Comparison of ENCODE assay signal across 7 cellular contexts in genomic region chr3:39150170-39150802, GRCh38. TPM values are rescaled to one million over a fixed set of nuclear protein-coding genes. Genes with fewer than 3 reads are reported as not detected.
A peak's percentile ranks its signal among the peaks of the same experiment; 100 is the strongest.
DNase-seq lines count a peak whose midpoint lies in the region; ATAC-seq and TF ChIP-seq lines count a peak whose summit lies in the region.

No MANE protein-coding gene starts in this region.

- no peaks in the 10 kb centered on the region for H3K36me3 ChIP-seq in prostate gland

- peaks cover 83% of the 10 kb centered on the region for H3K4me1 Mint-ChIP-seq in endothelial cell (ENCODE audit: unreplicated experiment)

- peaks cover 35% of the 10 kb centered on the region for H3K4me1 ChIP-seq in prostate gland (replicated peaks)

- TF ChIP-seq CTCF in endothelial cell (IDR thresholded peaks at IDR 0.05; ENCODE audit: unreplicated experiment) = no peak
- TF ChIP-seq CTCF in prostate gland (IDR thresholded peaks at IDR 0.05) = peak in 1 of 4 experiments; percentile 18

- H3K27me3 Mint-ChIP-seq in endothelial cell (ENCODE audit: unreplicated experiment) = peaks cover 36% of the 10 kb centered on the region

- peak overlapping the region; percentile 97 to 100 for H3K4me3 ChIP-seq in prostate gland

- peak overlapping the region; percentile 100 for H3K4me3 Mint-ChIP-seq in endothelial cell (ENCODE audit: unreplicated experiment)

- no peak for ATAC-seq in GM18520 (IDR thresholded peaks at IDR 0.05; ENCODE audit: unreplicated experiment)

- H3K27ac Mint-ChIP-seq in endothelial cell (ENCODE audit: unreplicated experiment) = peak overlapping the region; percentile 99

- WGBS in prostate gland = 53% methylated on average over 5 of the region's 5 CpGs

- H3K9me3 Mint-ChIP-seq in endothelial cell (ENCODE audit: unreplicated experiment) = no peaks in the 10 kb centered on the region

- H3K9me3 ChIP-seq in prostate gland = no peaks in the 10 kb centered on the region

- intact Hi-C loops in prostate gland (cut with DNase I) = no loop called here

- H3K27ac ChIP-seq in prostate gland = peak overlapping the region; percentile 100

- DNase-seq in RPMI7951 (ENCODE audit: low read depth) (peak; percentile 28), endothelial cell (ENCODE audit: low spot score) (no peak), prostate gland (ENCODE audit: low spot score) (no peak), SW480 (ENCODE audit: low spot score) (no peak)
- DNase-seq in activated CD4-positive, alpha-beta T cell treated with anti-CD3 and anti-CD28 coated beads for 4 hours = no peak

- H3K27me3 ChIP-seq in prostate gland (replicated peaks; ENCODE audit: insufficient read depth) = no peaks in the 10 kb centered on the region

- TF ChIP-seq POLR2A in GM19099 (IDR thresholded peaks at IDR 0.05; ENCODE audit: extremely low read depth, insufficient read length, low read depth) (peak; percentile 22), prostate gland (IDR thresholded peaks at IDR 0.05) (no peak)

- peaks cover 34% of the 10 kb centered on the region for H3K36me3 Mint-ChIP-seq in endothelial cell (ENCODE audit: low read depth, unreplicated experiment)

RNA-seq across cellular contexts. Expression of gene CSRNP1, which starts 3.1 kb away (rescaled TPM):
- 7.4 and 8.2 TPM in 2 replicates for total RNA-seq in RPMI7951 (2014; rRNA removed; shearing (Covaris generic))
- 20.8 TPM for total RNA-seq in endothelial cell (ENCODE audit: unreplicated experiment)
- total RNA-seq in prostate gland = 10 to 100 TPM; 38.4 to 45.9 TPM

RNA-seq across cellular contexts. Expression of gene XIRP1, which starts 42.1 kb away (rescaled TPM):
- 0.12 TPM in 1 of 2 replicates, not detected in the other for total RNA-seq in RPMI7951 (2014; rRNA removed; shearing (Covaris generic))
- total RNA-seq in endothelial cell (ENCODE audit: unreplicated experiment) (0.21 TPM), prostate gland (1 to 10 TPM in 1 of 2 donors, under 1 TPM in 1; 0.40 to 2.2 TPM)

RNA-seq across cellular contexts. Expression of gene TTC21A, which starts 42.8 kb away (rescaled TPM):
- 0.60 and 1.2 TPM in 2 replicates for total RNA-seq in RPMI7951 (2014; rRNA removed; shearing (Covaris generic))
- 41.7 TPM for total RNA-seq in endothelial cell (ENCODE audit: unreplicated experiment)
- 10 to 100 TPM in 1 of 2 donors, 1 to 10 TPM in 1; 9.0 to 23.2 TPM for total RNA-seq in prostate gland

RNA-seq across cellular contexts. Expression of gene GORASP1, which starts 42.9 kb away (rescaled TPM):
- 27.9 and 29.2 TPM in 2 replicates for total RNA-seq in RPMI7951 (2014; rRNA removed; shearing (Covaris generic))
- total RNA-seq in endothelial cell (ENCODE audit: unreplicated experiment) (130 TPM), prostate gland (100 to 1,000 TPM in 1 of 2 donors, 10 to 100 TPM in 1; 76.5 to 104 TPM)
